Comparison of ENCODE assay signal across 1 cellular context in the genomic region with DNA sequence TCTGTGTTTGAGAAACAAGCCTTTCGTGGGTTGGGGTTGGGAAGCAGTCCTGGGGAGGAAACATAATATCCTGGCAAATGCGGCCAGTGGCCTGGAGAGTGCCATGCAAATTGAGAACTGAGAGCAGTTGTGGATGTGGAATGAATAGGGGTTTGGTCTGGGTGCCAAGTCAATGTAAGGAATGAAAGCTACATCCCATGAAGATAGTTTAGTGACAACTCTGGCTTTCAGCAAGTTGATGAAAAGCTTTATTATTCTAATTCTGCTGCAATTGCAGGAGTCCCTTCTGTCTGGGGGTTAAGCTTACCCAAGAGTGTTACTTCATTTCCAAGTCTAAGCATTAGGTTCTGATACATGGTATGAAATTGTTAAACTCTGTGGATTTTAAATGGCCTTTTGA.
TF ChIP-seq lines count a peak whose summit lies in the region.

No MANE protein-coding gene starts in this region.

TF ChIP-seq in H1, 55 proteins besides CTCF, POLR2A, EP300 and RAD21 (continued from another document):
- TF ChIP-seq, protein P1, sequence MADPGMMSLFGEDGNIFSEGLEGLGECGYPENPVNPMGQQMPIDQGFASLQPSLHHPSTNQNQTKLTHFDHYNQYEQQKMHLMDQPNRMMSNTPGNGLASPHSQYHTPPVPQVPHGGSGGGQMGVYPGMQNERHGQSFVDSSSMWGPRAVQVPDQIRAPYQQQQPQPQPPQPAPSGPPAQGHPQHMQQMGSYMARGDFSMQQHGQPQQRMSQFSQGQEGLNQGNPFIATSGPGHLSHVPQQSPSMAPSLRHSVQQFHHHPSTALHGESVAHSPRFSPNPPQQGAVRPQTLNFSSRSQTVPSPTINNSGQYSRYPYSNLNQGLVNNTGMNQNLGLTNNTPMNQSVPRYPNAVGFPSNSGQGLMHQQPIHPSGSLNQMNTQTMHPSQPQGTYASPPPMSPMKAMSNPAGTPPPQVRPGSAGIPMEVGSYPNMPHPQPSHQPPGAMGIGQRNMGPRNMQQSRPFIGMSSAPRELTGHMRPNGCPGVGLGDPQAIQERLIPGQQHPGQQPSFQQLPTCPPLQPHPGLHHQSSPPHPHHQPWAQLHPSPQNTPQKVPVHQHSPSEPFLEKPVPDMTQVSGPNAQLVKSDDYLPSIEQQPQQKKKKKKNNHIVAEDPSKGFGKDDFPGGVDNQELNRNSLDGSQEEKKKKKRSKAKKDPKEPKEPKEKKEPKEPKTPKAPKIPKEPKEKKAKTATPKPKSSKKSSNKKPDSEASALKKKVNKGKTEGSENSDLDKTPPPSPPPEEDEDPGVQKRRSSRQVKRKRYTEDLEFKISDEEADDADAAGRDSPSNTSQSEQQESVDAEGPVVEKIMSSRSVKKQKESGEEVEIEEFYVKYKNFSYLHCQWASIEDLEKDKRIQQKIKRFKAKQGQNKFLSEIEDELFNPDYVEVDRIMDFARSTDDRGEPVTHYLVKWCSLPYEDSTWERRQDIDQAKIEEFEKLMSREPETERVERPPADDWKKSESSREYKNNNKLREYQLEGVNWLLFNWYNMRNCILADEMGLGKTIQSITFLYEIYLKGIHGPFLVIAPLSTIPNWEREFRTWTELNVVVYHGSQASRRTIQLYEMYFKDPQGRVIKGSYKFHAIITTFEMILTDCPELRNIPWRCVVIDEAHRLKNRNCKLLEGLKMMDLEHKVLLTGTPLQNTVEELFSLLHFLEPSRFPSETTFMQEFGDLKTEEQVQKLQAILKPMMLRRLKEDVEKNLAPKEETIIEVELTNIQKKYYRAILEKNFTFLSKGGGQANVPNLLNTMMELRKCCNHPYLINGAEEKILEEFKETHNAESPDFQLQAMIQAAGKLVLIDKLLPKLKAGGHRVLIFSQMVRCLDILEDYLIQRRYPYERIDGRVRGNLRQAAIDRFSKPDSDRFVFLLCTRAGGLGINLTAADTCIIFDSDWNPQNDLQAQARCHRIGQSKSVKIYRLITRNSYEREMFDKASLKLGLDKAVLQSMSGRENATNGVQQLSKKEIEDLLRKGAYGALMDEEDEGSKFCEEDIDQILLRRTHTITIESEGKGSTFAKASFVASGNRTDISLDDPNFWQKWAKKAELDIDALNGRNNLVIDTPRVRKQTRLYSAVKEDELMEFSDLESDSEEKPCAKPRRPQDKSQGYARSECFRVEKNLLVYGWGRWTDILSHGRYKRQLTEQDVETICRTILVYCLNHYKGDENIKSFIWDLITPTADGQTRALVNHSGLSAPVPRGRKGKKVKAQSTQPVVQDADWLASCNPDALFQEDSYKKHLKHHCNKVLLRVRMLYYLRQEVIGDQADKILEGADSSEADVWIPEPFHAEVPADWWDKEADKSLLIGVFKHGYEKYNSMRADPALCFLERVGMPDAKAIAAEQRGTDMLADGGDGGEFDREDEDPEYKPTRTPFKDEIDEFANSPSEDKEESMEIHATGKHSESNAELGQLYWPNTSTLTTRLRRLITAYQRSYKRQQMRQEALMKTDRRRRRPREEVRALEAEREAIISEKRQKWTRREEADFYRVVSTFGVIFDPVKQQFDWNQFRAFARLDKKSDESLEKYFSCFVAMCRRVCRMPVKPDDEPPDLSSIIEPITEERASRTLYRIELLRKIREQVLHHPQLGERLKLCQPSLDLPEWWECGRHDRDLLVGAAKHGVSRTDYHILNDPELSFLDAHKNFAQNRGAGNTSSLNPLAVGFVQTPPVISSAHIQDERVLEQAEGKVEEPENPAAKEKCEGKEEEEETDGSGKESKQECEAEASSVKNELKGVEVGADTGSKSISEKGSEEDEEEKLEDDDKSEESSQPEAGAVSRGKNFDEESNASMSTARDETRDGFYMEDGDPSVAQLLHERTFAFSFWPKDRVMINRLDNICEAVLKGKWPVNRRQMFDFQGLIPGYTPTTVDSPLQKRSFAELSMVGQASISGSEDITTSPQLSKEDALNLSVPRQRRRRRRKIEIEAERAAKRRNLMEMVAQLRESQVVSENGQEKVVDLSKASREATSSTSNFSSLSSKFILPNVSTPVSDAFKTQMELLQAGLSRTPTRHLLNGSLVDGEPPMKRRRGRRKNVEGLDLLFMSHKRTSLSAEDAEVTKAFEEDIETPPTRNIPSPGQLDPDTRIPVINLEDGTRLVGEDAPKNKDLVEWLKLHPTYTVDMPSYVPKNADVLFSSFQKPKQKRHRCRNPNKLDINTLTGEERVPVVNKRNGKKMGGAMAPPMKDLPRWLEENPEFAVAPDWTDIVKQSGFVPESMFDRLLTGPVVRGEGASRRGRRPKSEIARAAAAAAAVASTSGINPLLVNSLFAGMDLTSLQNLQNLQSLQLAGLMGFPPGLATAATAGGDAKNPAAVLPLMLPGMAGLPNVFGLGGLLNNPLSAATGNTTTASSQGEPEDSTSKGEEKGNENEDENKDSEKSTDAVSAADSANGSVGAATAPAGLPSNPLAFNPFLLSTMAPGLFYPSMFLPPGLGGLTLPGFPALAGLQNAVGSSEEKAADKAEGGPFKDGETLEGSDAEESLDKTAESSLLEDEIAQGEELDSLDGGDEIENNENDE (IDR thresholded peaks at IDR 0.05; ENCODE audit: insufficient replicate concordance, low read length), result peak; percentile 73
- TF ChIP-seq CEBPB (IDR thresholded peaks at IDR 0.05; ENCODE audit: low read depth, low read length), result peak; percentile 43; the same call in 1 of the 2 replicates
